In genomic region chr9:130295431-130295830, GRCh38 we compare ENCODE assay signal across 23 cellular contexts. TPM values are rescaled to one million over a fixed set of nuclear protein-coding genes. Genes with fewer than 3 reads are reported as not detected.
"Had no signal": no experiment of that assay in that cellular context is flagged by ENCODE, and none has a peak within 500 bp of the region (broad histone marks: within the 10 kb centered on the region; RNA-seq: fewer than 3 reads in every experiment).

No MANE protein-coding gene starts in this region.

- H3K27me3 ChIP-seq: SJCRH30 had no signal

- H3K4me3 ChIP-seq: K562, SJCRH30 had no signal

- ATAC-seq: K562, SK-N-SH treated with all-trans-retinoic acid at 6 μM for 48 hours had no signal

- H3K36me3 Mint-ChIP-seq: IgD-negative memory B cell had no signal

- H3K36me3 ChIP-seq: SJCRH30 had no signal

- H3K9me3 ChIP-seq: SJCRH30 had no signal

- H3K4me3 Mint-ChIP-seq: IgD-negative memory B cell had no signal

- H3K27ac ChIP-seq: HL-60, KMS-11, SJCRH30 had no signal

- DNase-seq: Kasumi-1, MM.1S, NCI-H1092 treated with DMSO at 0.1 percent for 48 hours, NCI-H1436, NCI-H187, NCI-H2029, NCI-H2081 treated with DMSO at 0.1 percent for 48 hours, NCI-H2171, NCI-H226, NCI-H446, NCI-H510A, NCI-H524 treated with DMSO at 0.1 percent for 48 hours, NCI-H69, NCI-H774, RPMI8226, SHP77 treated with DMSO at 0.1 percent for 48 hours, SJCRH30 had no signal

RNA-seq across cellular contexts. Expression of gene HMCN2, which starts 29.9 kb away (rescaled TPM):
- total RNA-seq: K562, M059J had no signal
- polyA plus RNA-seq: IgD-negative memory B cell had no signal
